18 cellular contexts compared by ENCODE assay signal in the genomic region with DNA sequence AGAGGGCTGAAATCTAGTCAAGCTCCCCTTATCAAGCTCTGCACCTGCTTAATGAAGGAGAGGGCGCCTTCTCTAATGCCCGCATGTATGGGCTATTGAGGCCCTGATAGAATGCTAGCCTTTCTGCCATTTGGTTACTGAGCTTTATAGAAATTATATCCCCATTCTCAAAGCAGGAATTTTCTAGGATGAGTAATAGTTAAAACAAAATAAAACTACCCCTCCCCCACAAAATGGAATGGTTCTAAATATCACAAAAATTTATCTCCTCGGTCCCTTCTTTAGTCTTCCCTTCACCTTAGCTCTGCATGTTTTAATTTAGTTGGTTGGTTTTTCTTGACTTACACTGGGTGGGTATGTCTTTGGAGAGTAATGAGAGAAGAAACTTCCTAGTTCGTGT. TPM values are rescaled to one million over a fixed set of nuclear protein-coding genes. Genes with fewer than 3 reads are reported as not detected.
DNase-seq lines count a peak whose midpoint lies in the region; ATAC-seq and TF ChIP-seq lines count a peak whose summit lies in the region.
"Had no signal": no experiment of that assay in that cellular context is flagged by ENCODE, and none has a peak within 500 bp of the region (broad histone marks: within the 10 kb centered on the region; RNA-seq: fewer than 3 reads in every experiment).

No MANE protein-coding gene starts in this region.

- no peaks in the 10 kb centered on the region for H3F3A ChIP-seq in PC-3 (ENCODE audit: low read length, unreplicated experiment)

- H3K27me3 ChIP-seq in PC-3 (ENCODE audit: low read length): no peaks in the 10 kb centered on the region
- H3K27me3 ChIP-seq: left lung, ovary had no signal

- POLR2A ChIA-PET in PC-3 (lab: Charles Lee; ENCODE audit: unreplicated experiment): no interaction called here

- H3K79me2 ChIP-seq in PC-3 (ENCODE audit: low read length): no peaks in the 10 kb centered on the region

- TF ChIP-seq CTCF in PC-3 (conservative IDR thresholded peaks at IDR 0.05; ENCODE audit: low read depth, low read length) (no peak), fibroblast of mammary gland (conservative IDR thresholded peaks at IDR 0.05; ENCODE audit: control insufficient read depth, insufficient read depth, low read depth, low read length) (no peak)

- BruUV-seq in PC-3 (replicated peaks; lab: Mats Ljungman, UMichigan): no TSS peak

- H3K27ac Mint-ChIP-seq in stimulated activated naive CD8-positive, alpha-beta T cell treated with anti-CD3 and anti-CD28 coated beads, Interleukin-15, Interleukin-2, amounts not matched to agents 100 ng/mL and 50 ng/mL, for 24 hours: peak overlapping the region; percentile 87
- H3K27ac Mint-ChIP-seq: B cell had no signal

- no peaks in the 10 kb centered on the region for H4K20me1 ChIP-seq in PC-3 (ENCODE audit: low read length)

- ATAC-seq in stimulated activated naive CD8-positive, alpha-beta T cell treated with anti-CD3 and anti-CD28 coated beads, Interleukin-15, Interleukin-2, amounts not matched to agents 100 U/mL and 50 U/mL, for 24 hours: no peak
- ATAC-seq in PC-3: peak; percentile 40
- ATAC-seq in GM18498 (IDR thresholded peaks at IDR 0.05; ENCODE audit: unreplicated experiment): no peak
- no peak for ATAC-seq in GM19397 (IDR thresholded peaks at IDR 0.05; ENCODE audit: unreplicated experiment)
- ATAC-seq in HG03025 (IDR thresholded peaks at IDR 0.05; ENCODE audit: low FRiP score, unreplicated experiment): no peak

- H3K9me3 Mint-ChIP-seq in stimulated activated naive CD8-positive, alpha-beta T cell treated with anti-CD3 and anti-CD28 coated beads, Interleukin-15, Interleukin-2, amounts not matched to agents 100 ng/mL and 50 ng/mL, for 24 hours: peaks cover 10% of the 10 kb centered on the region

- no peak for DNase-seq in stimulated activated naive CD8-positive, alpha-beta T cell treated with anti-CD3 and anti-CD28 coated beads, Interleukin-15, Interleukin-2, amounts not matched to agents 100 U/mL and 50 U/mL, for 24 hours
- DNase-seq in PC-3: peak; percentile 53
- peak; percentile 12 for DNase-seq in fibroblast of mammary gland (ENCODE audit: low read depth)
- DNase-seq: activated CD8-positive, alpha-beta memory T cell treated with anti-CD3 and anti-CD28 coated beads for 24 hours; activated gamma-delta T cell treated with Interleukin-2 at 50 U/mL for 16 hours; KG1; left lung; NCI-H1105; NCI-H526 treated with DMSO at 0.1 percent for 48 hours; ovary; stimulated activated CD4-positive, alpha-beta T cell treated with anti-CD3 and anti-CD28 coated beads, Interleukin-4, amount 100 ng/mL, for 24 hours had no signal

- H2AFZ ChIP-seq in PC-3 (ENCODE audit: low read length): peak overlapping the region; percentile 43; the same call in 1 of the 2 replicates

- peaks cover 13% of the 10 kb centered on the region for H3K4me1 ChIP-seq in PC-3 (ENCODE audit: insufficient read depth, low read length)
- H3K4me1 ChIP-seq: left lung had no signal

- no peaks in the 10 kb centered on the region for H3K9me2 ChIP-seq in PC-3 (replicated peaks; ENCODE audit: low read length)

- intact Hi-C loops in PC-3 (cut with micrococcal nuclease): no loop called here

- no peaks in the 10 kb centered on the region for H3K9me3 ChIP-seq in PC-3 (ENCODE audit: low read length)
- H3K9me3 ChIP-seq: left lung, ovary had no signal

- peaks cover 41% of the 10 kb centered on the region for H3K36me3 Mint-ChIP-seq in stimulated activated naive CD8-positive, alpha-beta T cell treated with anti-CD3 and anti-CD28 coated beads, Interleukin-15, Interleukin-2, amounts not matched to agents 100 ng/mL and 50 ng/mL, for 24 hours (ENCODE audit: low read depth)

- CTCF ChIA-PET in PC-3 (lab: Charles Lee): no interaction called here

- no peaks in the 10 kb centered on the region for H3K27me3 Mint-ChIP-seq in stimulated activated naive CD8-positive, alpha-beta T cell treated with anti-CD3 and anti-CD28 coated beads, Interleukin-15, Interleukin-2, amounts not matched to agents 100 ng/mL and 50 ng/mL, for 24 hours

- H3K4me2 ChIP-seq in PC-3 (ENCODE audit: low read length): peak overlapping the region; percentile 26

- H3K27ac ChIP-seq in PC-3 (ENCODE audit: low read length): no peak overlapping the region
- H3K27ac ChIP-seq: left lung, ovary had no signal

- H3K4me3 Mint-ChIP-seq in stimulated activated naive CD8-positive, alpha-beta T cell treated with anti-CD3 and anti-CD28 coated beads, Interleukin-15, Interleukin-2, amounts not matched to agents 100 ng/mL and 50 ng/mL, for 24 hours: no peak overlapping the region
- H3K4me3 Mint-ChIP-seq: B cell had no signal

- H3K9ac ChIP-seq in PC-3 (ENCODE audit: low read length): no peak overlapping the region

- peaks cover 93% of the 10 kb centered on the region for H3K4me1 Mint-ChIP-seq in stimulated activated naive CD8-positive, alpha-beta T cell treated with anti-CD3 and anti-CD28 coated beads, Interleukin-15, Interleukin-2, amounts not matched to agents 100 ng/mL and 50 ng/mL, for 24 hours (ENCODE audit: low read depth)
- H3K4me1 Mint-ChIP-seq: B cell had no signal

- no peaks in the 10 kb centered on the region for H3K36me3 ChIP-seq in PC-3 (ENCODE audit: low read depth, low read length)
- H3K36me3 ChIP-seq: left lung, ovary had no signal

- no peak overlapping the region for H3K4me3 ChIP-seq in PC-3 (ENCODE audit: low read length)
- no peak overlapping the region for H3K4me3 ChIP-seq in fibroblast of mammary gland (ENCODE audit: control insufficient read depth, low read depth, low read length)
- H3K4me3 ChIP-seq: left lung, ovary, skin epidermis had no signal

RNA-seq across cellular contexts. Expression of gene CD28, which starts 37.7 kb away (rescaled TPM):
- total RNA-seq in PC-3 (2014; rRNA removed): not detected in 2 replicates
- total RNA-seq: H4 had no signal
